1 cellular context compared by ENCODE assay signal in genomic region chr9:93203713-93204469, GRCh38.
TF ChIP-seq lines count a peak whose summit lies in the region.

No MANE protein-coding gene starts in this region.

TF ChIP-seq in GM23338, 12 proteins besides CTCF, POLR2A, EP300 and RAD21 (continued from another document):
- TF ChIP-seq ZNF462 (CRISPR knock-in tag; IDR thresholded peaks at IDR 0.05) (no peak), POLR2AphosphoS5 (IDR thresholded peaks at IDR 0.05; ENCODE audit: low read depth) (no peak), ZNF331 (CRISPR knock-in tag; IDR thresholded peaks at IDR 0.05; ENCODE audit: low read depth) (no peak), ZNF114 (CRISPR knock-in tag; IDR thresholded peaks at IDR 0.05) (no peak)
- TF ChIP-seq, protein P1, sequence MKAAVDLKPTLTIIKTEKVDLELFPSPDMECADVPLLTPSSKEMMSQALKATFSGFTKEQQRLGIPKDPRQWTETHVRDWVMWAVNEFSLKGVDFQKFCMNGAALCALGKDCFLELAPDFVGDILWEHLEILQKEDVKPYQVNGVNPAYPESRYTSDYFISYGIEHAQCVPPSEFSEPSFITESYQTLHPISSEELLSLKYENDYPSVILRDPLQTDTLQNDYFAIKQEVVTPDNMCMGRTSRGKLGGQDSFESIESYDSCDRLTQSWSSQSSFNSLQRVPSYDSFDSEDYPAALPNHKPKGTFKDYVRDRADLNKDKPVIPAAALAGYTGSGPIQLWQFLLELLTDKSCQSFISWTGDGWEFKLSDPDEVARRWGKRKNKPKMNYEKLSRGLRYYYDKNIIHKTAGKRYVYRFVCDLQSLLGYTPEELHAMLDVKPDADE (IDR thresholded peaks at IDR 0.05), result no peak
TF ChIP-seq in GM23338: peak in this region for 0.
